ENCODE assay signal across 7 cellular contexts in genomic region chr14:80692903-80693302, GRCh38.
"Had no signal": no experiment of that assay in that cellular context is flagged by ENCODE, and none has a peak within 500 bp of the region (broad histone marks: within the 10 kb centered on the region; RNA-seq: fewer than 3 reads in every experiment).

No MANE protein-coding gene starts in this region.

- H3K36me3 ChIP-seq: HAP-1 had no signal

- DNase-seq: GOT3, H7, IMR-90 had no signal

- ATAC-seq: HCT116, K562 had no signal

- H3K9me3 ChIP-seq: HAP-1 had no signal

- FAIRE-seq: HTR-8/SVneo, K562 had no signal

- H3K4me3 ChIP-seq: HAP-1, K562 had no signal

- H3K4me1 ChIP-seq: HAP-1 had no signal
